1 cellular context compared by ENCODE assay signal in the genomic region with DNA sequence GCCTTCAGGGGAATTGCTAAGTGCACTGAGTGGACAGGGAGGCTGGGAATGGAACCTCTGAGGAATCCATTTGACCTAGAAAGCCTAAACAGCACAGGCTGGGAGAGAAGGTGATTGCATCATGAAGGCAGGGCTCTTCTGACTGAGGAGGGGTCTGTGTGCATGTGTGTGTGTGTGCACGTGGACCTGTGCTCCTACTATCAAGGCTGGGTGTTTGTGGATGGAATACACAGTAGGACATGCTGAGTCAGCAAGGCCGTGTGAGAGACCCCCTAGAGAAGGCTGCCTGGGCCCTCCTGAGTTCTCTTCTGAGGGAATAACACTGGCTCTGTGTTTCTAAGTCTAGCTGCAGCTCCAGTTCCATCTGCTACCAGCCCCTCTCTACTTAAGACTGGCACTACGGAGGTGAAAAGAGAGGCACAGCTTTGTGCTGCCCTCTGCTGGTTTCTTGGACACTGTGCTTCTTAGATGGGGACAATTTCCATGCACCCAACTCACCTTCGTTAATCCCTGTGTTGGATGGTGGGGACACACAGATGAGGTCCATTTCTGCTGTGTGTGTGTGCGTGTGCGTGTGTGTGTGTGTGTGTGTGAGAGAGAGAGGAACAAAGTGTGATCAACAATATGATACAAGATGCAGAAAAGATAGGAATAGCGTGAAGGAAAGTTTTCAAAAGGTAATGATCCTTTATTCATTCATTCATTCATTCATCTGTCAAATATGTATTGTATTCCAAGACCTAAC.
TF ChIP-seq lines count a peak whose summit lies in the region.

No MANE protein-coding gene starts in this region.

TF ChIP-seq in HCT116, 20 proteins besides CTCF, POLR2A, EP300 and RAD21 (continued from another document):
- TF ChIP-seq CBX3 (IDR thresholded peaks at IDR 0.05; ENCODE audit: low read depth) (0 out of 2 replicates have a peak, but pooled peaks have one; percentile 21), EZH2 (IDR thresholded peaks at IDR 0.05) (no peak)
- TF ChIP-seq, protein P1, sequence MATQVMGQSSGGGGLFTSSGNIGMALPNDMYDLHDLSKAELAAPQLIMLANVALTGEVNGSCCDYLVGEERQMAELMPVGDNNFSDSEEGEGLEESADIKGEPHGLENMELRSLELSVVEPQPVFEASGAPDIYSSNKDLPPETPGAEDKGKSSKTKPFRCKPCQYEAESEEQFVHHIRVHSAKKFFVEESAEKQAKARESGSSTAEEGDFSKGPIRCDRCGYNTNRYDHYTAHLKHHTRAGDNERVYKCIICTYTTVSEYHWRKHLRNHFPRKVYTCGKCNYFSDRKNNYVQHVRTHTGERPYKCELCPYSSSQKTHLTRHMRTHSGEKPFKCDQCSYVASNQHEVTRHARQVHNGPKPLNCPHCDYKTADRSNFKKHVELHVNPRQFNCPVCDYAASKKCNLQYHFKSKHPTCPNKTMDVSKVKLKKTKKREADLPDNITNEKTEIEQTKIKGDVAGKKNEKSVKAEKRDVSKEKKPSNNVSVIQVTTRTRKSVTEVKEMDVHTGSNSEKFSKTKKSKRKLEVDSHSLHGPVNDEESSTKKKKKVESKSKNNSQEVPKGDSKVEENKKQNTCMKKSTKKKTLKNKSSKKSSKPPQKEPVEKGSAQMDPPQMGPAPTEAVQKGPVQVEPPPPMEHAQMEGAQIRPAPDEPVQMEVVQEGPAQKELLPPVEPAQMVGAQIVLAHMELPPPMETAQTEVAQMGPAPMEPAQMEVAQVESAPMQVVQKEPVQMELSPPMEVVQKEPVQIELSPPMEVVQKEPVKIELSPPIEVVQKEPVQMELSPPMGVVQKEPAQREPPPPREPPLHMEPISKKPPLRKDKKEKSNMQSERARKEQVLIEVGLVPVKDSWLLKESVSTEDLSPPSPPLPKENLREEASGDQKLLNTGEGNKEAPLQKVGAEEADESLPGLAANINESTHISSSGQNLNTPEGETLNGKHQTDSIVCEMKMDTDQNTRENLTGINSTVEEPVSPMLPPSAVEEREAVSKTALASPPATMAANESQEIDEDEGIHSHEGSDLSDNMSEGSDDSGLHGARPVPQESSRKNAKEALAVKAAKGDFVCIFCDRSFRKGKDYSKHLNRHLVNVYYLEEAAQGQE (IDR thresholded peaks at IDR 0.05; ENCODE audit: low read depth): no peak
